ENCODE assay signal across 28 cellular contexts in genomic region chrX:2974946-2975345, GRCh38. TPM values are rescaled to one million over a fixed set of nuclear protein-coding genes. Genes with fewer than 3 reads are reported as not detected.
"Had no signal": no experiment of that assay in that cellular context is flagged by ENCODE, and none has a peak within 500 bp of the region (broad histone marks: within the 10 kb centered on the region; RNA-seq: fewer than 3 reads in every experiment).

No MANE protein-coding gene starts in this region.

- ATAC-seq: activated CD4-positive, alpha-beta T cell treated with anti-CD3 and anti-CD28 coated beads for 36 hours; esophagus mucosa; gastroesophageal sphincter; naive thymus-derived CD4-positive, alpha-beta T cell; pancreas; psoas muscle; stimulated activated memory B cell treated with anti-CD40 and anti-IgM and Interleukin-4, amounts not matched to agents 10 μg/mL and 1 μg/mL and 100 μg/mL, for 72 hours; stimulated activated naive CD8-positive, alpha-beta T cell treated with anti-CD3 and anti-CD28 coated beads, Interleukin-15, amount 100 ng/mL, for 72 hours had no signal

- H3K4me3 ChIP-seq: breast epithelium, gastroesophageal sphincter, pancreas, psoas muscle, smooth muscle cell, thyroid gland, upper lobe of left lung, vagina had no signal

- H3K9me3 ChIP-seq: gastroesophageal sphincter, pancreas, psoas muscle, thyroid gland, upper lobe of left lung, vagina had no signal

- H3K27ac ChIP-seq: breast epithelium, gastroesophageal sphincter, pancreas, psoas muscle, thyroid gland, upper lobe of left lung, vagina had no signal

- H3K4me1 ChIP-seq: breast epithelium, gastroesophageal sphincter, pancreas, psoas muscle, thyroid gland, upper lobe of left lung, vagina had no signal

- DNase-seq: activated CD4-positive, alpha-beta T cell treated with anti-CD3 and anti-CD28 coated beads for 36 hours; activated CD4-positive, alpha-beta T cell treated with anti-CD3 and anti-CD28 coated beads, Interleukin-2, amount 50 U/mL, for 4 hours; activated CD4-positive, CD25-positive, alpha-beta regulatory T cell; activated effector memory CD4-positive, alpha-beta T cell treated with Interleukin-2 at 50 U/mL for 16 hours; activated naive CD4-positive, alpha-beta T cell treated with Interleukin-2 at 50 U/mL for 16 hours; activated T-cell treated with anti-CD3 and anti-CD28 coated beads for 4 hours; aorta; cortex of kidney; hippocampal formation; naive thymus-derived CD4-positive, alpha-beta T cell; pancreas; psoas muscle; stimulated activated CD4-positive, alpha-beta T cell treated with anti-CD3 and anti-CD28 coated beads, Interleukin-1b, Interleukin-23, amount 100 ng/mL, for 48 hours; stimulated activated CD4-positive, alpha-beta T cell treated with anti-CD3 and anti-CD28 coated beads, Interleukin-4, amount 100 ng/mL, for 4 hours; stimulated activated CD8-positive, alpha-beta memory T cell treated with anti-CD3 and anti-CD28 coated beads, Interleukin-4, amount 100 ng/mL, for 48 hours; stimulated activated naive CD8-positive, alpha-beta T cell treated with anti-CD3 and anti-CD28 coated beads, Interleukin-15, amount 100 ng/mL, for 72 hours; thyroid gland; upper lobe of left lung had no signal

- FAIRE-seq: keratinocyte had no signal

- H3K27me3 ChIP-seq: gastroesophageal sphincter, pancreas, thyroid gland, upper lobe of left lung, vagina had no signal

- H3K36me3 ChIP-seq: breast epithelium, gastroesophageal sphincter, pancreas, thyroid gland, upper lobe of left lung, vagina had no signal

- H3K4me2 ChIP-seq: smooth muscle cell had no signal

RNA-seq across cellular contexts. Expression of gene ARSH, which starts 31.4 kb away (rescaled TPM):
- total RNA-seq: activated CD4-positive, alpha-beta T cell treated with anti-CD3 and anti-CD28 coated beads for 36 hours; aorta; fibroblast of villous mesenchyme; naive thymus-derived CD4-positive, alpha-beta T cell; psoas muscle; smooth muscle cell; T-helper 1 cell treated with Interleukin-12 subunit alpha and Interleukin-12 subunit beta and Interleukin-4 antibody, amounts not matched to agents 30 ng/mL and 1 ng/mL, for 36 hours; upper lobe of left lung; vagina had no signal
- polyA plus RNA-seq: aorta; keratinocyte; naive thymus-derived CD4-positive, alpha-beta T cell; neural cell; psoas muscle; smooth muscle cell had no signal
